ENCODE assay signal across 18 cellular contexts in genomic region chr11:19800714-19801519, GRCh38.
A peak's percentile ranks its signal among the peaks of the same experiment; 100 is the strongest.
DNase-seq lines count a peak whose midpoint lies in the region; TF ChIP-seq lines count a peak whose summit lies in the region.
"Had no signal": no experiment of that assay in that cellular context is flagged by ENCODE, and none has a peak within 500 bp of the region (broad histone marks: within the 10 kb centered on the region; RNA-seq: fewer than 3 reads in every experiment).

No MANE protein-coding gene starts in this region.

- H3K27ac Mint-ChIP-seq in HFFc6: no peak overlapping the region; the same call in 1 of the 2 replicates

- no peak overlapping the region for H3K27ac ChIP-seq in Karpas-422 (ENCODE audit: low read length)
- H3K27ac ChIP-seq: coronary artery, esophagus muscularis mucosa, neutrophil, RWPE1 had no signal

- H3K4me2 ChIP-seq in Karpas-422 (ENCODE audit: low read depth, low read length, poor library complexity, severe bottlenecking): no peak overlapping the region

- H3K36me3 Mint-ChIP-seq in HFFc6 (ENCODE audit: low read depth): peaks cover 13% of the 10 kb centered on the region; the same call in 1 of the 2 replicates

- H3K4me3 ChIP-seq in AG09309 (ENCODE audit: control insufficient read depth, low read depth, low read length): no peak overlapping the region
- H3K4me3 ChIP-seq in Karpas-422 (ENCODE audit: low read length): no peak overlapping the region
- H3K4me3 ChIP-seq: coronary artery, esophagus muscularis mucosa, lung had no signal

- H3K4me1 Mint-ChIP-seq in HFFc6 (ENCODE audit: low read depth): peaks cover 63% of the 10 kb centered on the region

- no peak overlapping the region for H3K9ac ChIP-seq in Karpas-422 (ENCODE audit: low read length)

- intact Hi-C loops in posterior vena cava (cut with DNase I): loop anchor here in 1 of 2 donors (1.0 kb wide), 1 partner anchor 49 kb away; no protein-coding TSS in a partner anchor

- DNase-seq in AG09309 (ENCODE audit: low read depth) (no peak), HFFc6 (no peak), cerebellar cortex (ENCODE audit: low spot score) (peak; percentile 31), kidney tubule cell (ENCODE audit: low spot score) (peak; percentile 29), Karpas-422 (no peak), ureter (ENCODE audit: low spot score) (no peak), posterior vena cava (ENCODE audit: low spot score) (no peak), DMS79 (lab: John Stamatoyannopoulos, UW) (no peak)
- DNase-seq: activated T-cell treated with anti-CD3 and anti-CD28 coated beads, Interleukin-2, amount 50 U/mL, for 48 hours; MM.1S; NCI-H2107; NCI-H748 treated with DMSO at 0.1 percent for 48 hours; stimulated activated naive CD4-positive, alpha-beta T cell treated with Interleukin-2 at 50 U/mL for 16 hours had no signal

- H3K9me2 ChIP-seq in Karpas-422 (replicated peaks; ENCODE audit: insufficient read depth, low read length): no peaks in the 10 kb centered on the region

- H3K27me3 Mint-ChIP-seq in HFFc6 (ENCODE audit: insufficient read depth): no peaks in the 10 kb centered on the region; the same call in 1 of the 2 replicates

- no peaks in the 10 kb centered on the region for H3K27me3 ChIP-seq in Karpas-422 (ENCODE audit: low read length)
- H3K27me3 ChIP-seq: esophagus muscularis mucosa, neutrophil had no signal

- H2AFZ ChIP-seq in Karpas-422 (ENCODE audit: low read length): no peak overlapping the region

- H3K36me3 ChIP-seq in Karpas-422 (ENCODE audit: insufficient read depth, low read length): no peaks in the 10 kb centered on the region
- H3K36me3 ChIP-seq: esophagus muscularis mucosa, neutrophil had no signal

- no peaks in the 10 kb centered on the region for H3K9me3 Mint-ChIP-seq in HFFc6

- no peaks in the 10 kb centered on the region for H3K79me2 ChIP-seq in Karpas-422 (ENCODE audit: low read length)

- peak; percentile 15 for TF ChIP-seq CTCF in AG09309 (IDR thresholded peaks at IDR 0.05; ENCODE audit: control insufficient read depth, insufficient read depth, low read depth, low read length, missing control alignments)
- TF ChIP-seq CTCF in HFFc6 (IDR thresholded peaks at IDR 0.05): peak; percentile 50

- H3K9me3 ChIP-seq in Karpas-422 (ENCODE audit: low read length): no peaks in the 10 kb centered on the region
- H3K9me3 ChIP-seq: esophagus muscularis mucosa, neutrophil had no signal

- H3K4me1 ChIP-seq in Karpas-422 (ENCODE audit: low read length): no peaks in the 10 kb centered on the region

- H4K20me1 ChIP-seq in Karpas-422 (ENCODE audit: insufficient read depth, low read depth, low read length): no peaks in the 10 kb centered on the region

- H3K4me3 Mint-ChIP-seq in HFFc6: no peak overlapping the region

Comparison
In these comparisons a context has a peak if more than half of its experiments do, and no peak if none do; other contexts are left out.
1. DNase-seq: peak in cerebellar cortex (single experiment) and kidney tubule cell (single experiment); none in AG09309 (single experiment), HFFc6 (single experiment), Karpas-422 (single experiment), ureter (single experiment), posterior vena cava (single experiment) and DMS79 (single experiment).